Comparison of ENCODE assay signal across 1 cellular context in the genomic region with DNA sequence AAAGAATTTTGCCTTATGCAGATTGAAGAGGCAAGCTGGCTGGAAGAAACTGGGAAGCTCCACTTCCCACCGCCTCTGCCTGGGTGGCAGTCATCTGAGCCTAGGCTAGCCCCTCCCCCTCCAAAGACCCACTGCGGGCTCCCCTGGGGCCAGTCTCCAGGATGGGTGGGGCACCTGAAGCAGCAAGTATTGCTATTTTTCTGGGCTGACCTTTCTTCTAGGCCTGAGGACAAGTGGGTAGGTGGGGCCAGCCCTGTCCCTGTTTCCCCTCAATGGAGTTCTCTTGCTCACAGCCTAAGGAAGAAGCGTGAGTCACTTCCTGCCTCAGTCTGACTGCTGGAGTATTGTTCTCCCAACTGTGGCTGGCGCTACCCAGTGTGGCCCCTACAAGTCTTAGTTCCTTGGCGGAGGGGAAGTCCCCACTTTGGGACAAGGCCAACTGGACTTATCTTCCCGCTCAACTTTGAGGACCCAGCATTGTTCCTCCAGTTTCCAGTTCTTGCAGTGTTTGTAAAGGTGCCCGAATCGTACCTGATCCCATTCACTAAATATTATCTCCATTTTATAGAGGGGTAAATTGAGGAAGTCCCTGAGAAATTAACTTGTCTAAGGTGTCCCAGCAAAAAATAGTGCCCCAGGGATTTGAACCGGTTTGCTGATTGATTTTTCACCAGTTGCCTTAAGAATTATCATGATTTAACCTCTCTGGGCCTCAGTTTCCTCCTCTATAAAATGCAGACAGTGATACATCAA.
A peak's percentile ranks its signal among the peaks of the same experiment; 100 is the strongest.
TF ChIP-seq lines count a peak whose summit lies in the region.

No MANE protein-coding gene starts in this region.

TF ChIP-seq in HEK293, 187 proteins besides CTCF, POLR2A, EP300 and RAD21 (continued from another document and continues in another):
- TF ChIP-seq KLF7 (tag by site-specific recombination; IDR thresholded peaks at IDR 0.05; ENCODE audit: borderline replicate concordance) (peak; percentile 49; the same call in 1 of the 2 replicates), EGR2 (tag by site-specific recombination; IDR thresholded peaks at IDR 0.05; ENCODE audit: low read depth) (0 out of 2 replicates have a peak, but pooled peaks have one; percentile 53), ZNF426 (tag by site-specific recombination; IDR thresholded peaks at IDR 0.05) (no peak), ZSCAN30 (tag by site-specific recombination; IDR thresholded peaks at IDR 0.05) (no peak), ZNF202 (tag by site-specific recombination; IDR thresholded peaks at IDR 0.05; ENCODE audit: borderline replicate concordance) (no peak), MEIS1 (CRISPR knock-in tag; IDR thresholded peaks at IDR 0.05; ENCODE audit: borderline replicate concordance) (no peak), SETDB1 (IDR thresholded peaks at IDR 0.05; ENCODE audit: insufficient read length, low read length) (no peak), ZIC2 (tag by site-specific recombination; IDR thresholded peaks at IDR 0.05) (peak; percentile 35), ZNF2 (tag by site-specific recombination; IDR thresholded peaks at IDR 0.05) (no peak), TRIM28 (IDR thresholded peaks at IDR 0.05; ENCODE audit: borderline replicate concordance, low read length) (peak; percentile 91), ZNF629 (tag by site-specific recombination; IDR thresholded peaks at IDR 0.05) (peak; percentile 50), HOXA7 (CRISPR knock-in tag; IDR thresholded peaks at IDR 0.05; ENCODE audit: borderline replicate concordance) (no peak), ZNF112 (tag by site-specific recombination; IDR thresholded peaks at IDR 0.05) (no peak), ZNF335 (tag by site-specific recombination; conservative IDR thresholded peaks at IDR 0.05) (peak; percentile 76), ZNF223 (tag by site-specific recombination; IDR thresholded peaks at IDR 0.05) (no peak), ZNF701 (tag by site-specific recombination; IDR thresholded peaks at IDR 0.05) (no peak), ZNF660 (tag by site-specific recombination; IDR thresholded peaks at IDR 0.05) (no peak), FEZF1 (tag by site-specific recombination; IDR thresholded peaks at IDR 0.05) (peak; percentile 31; the same call in 1 of the 2 replicates), ZNF10 (tag by site-specific recombination; IDR thresholded peaks at IDR 0.05) (no peak), IKZF3 (tag by site-specific recombination; IDR thresholded peaks at IDR 0.05) (peak; percentile 62; the same call in 1 of the 2 replicates), KLF8 (tag by site-specific recombination; IDR thresholded peaks at IDR 0.05) (peak; percentile 56), ZNF677 (tag by site-specific recombination; IDR thresholded peaks at IDR 0.05) (no peak), ZBTB17 (tag by site-specific recombination; IDR thresholded peaks at IDR 0.05) (peak; percentile 54; the same call in 1 of the 2 replicates), ZNF366 (tag by site-specific recombination; conservative IDR thresholded peaks at IDR 0.05) (peak; percentile 33; the same call in 1 of the 2 replicates), ZNF146 (tag by site-specific recombination; IDR thresholded peaks at IDR 0.05) (no peak), ZNF560 (tag by site-specific recombination; IDR thresholded peaks at IDR 0.05; ENCODE audit: borderline replicate concordance) (no peak), ZBTB7A (tag by site-specific recombination; IDR thresholded peaks at IDR 0.05; ENCODE audit: low read depth) (no peak), ZEB2 (tag by site-specific recombination; IDR thresholded peaks at IDR 0.05) (peak; percentile 69), ZBTB8A (tag by site-specific recombination; IDR thresholded peaks at IDR 0.05) (peak; percentile 39; the same call in 1 of the 2 replicates), ZNF501 (tag by site-specific recombination; IDR thresholded peaks at IDR 0.05) (no peak), ZNF184 (tag by site-specific recombination; IDR thresholded peaks at IDR 0.05) (no peak), KLF1 (tag by site-specific recombination; IDR thresholded peaks at IDR 0.05) (peak; percentile 94), ZNF768 (tag by site-specific recombination; IDR thresholded peaks at IDR 0.05) (no peak), ZXDB (tag by site-specific recombination; IDR thresholded peaks at IDR 0.05) (peak; percentile 48), GLIS2 (tag by site-specific recombination; IDR thresholded peaks at IDR 0.05) (peak; percentile 85)
- TF ChIP-seq, protein P1, sequence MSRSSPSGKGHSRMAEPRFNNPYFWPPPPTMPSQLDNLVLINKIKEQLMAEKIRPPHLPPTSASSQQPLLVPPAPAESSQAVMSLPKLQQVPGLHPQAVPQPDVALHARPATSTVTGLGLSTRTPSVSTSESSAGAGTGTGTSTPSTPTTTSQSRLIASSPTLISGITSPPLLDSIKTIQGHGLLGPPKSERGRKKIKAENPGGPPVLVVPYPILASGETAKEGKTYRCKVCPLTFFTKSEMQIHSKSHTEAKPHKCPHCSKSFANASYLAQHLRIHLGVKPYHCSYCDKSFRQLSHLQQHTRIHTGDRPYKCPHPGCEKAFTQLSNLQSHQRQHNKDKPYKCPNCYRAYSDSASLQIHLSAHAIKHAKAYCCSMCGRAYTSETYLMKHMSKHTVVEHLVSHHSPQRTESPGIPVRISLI (tag by site-specific recombination; IDR thresholded peaks at IDR 0.05) = no peak
- TF ChIP-seq, protein P2, sequence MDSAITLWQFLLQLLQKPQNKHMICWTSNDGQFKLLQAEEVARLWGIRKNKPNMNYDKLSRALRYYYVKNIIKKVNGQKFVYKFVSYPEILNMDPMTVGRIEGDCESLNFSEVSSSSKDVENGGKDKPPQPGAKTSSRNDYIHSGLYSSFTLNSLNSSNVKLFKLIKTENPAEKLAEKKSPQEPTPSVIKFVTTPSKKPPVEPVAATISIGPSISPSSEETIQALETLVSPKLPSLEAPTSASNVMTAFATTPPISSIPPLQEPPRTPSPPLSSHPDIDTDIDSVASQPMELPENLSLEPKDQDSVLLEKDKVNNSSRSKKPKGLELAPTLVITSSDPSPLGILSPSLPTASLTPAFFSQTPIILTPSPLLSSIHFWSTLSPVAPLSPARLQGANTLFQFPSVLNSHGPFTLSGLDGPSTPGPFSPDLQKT (IDR thresholded peaks at IDR 0.05; ENCODE audit: borderline replicate concordance, low read depth, low read length) = no peak
- TF ChIP-seq, protein P3, sequence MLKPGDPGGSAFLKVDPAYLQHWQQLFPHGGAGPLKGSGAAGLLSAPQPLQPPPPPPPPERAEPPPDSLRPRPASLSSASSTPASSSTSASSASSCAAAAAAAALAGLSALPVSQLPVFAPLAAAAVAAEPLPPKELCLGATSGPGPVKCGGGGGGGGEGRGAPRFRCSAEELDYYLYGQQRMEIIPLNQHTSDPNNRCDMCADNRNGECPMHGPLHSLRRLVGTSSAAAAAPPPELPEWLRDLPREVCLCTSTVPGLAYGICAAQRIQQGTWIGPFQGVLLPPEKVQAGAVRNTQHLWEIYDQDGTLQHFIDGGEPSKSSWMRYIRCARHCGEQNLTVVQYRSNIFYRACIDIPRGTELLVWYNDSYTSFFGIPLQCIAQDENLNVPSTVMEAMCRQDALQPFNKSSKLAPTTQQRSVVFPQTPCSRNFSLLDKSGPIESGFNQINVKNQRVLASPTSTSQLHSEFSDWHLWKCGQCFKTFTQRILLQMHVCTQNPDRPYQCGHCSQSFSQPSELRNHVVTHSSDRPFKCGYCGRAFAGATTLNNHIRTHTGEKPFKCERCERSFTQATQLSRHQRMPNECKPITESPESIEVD (tag by site-specific recombination; IDR thresholded peaks at IDR 0.05) = 0 out of 2 replicates have a peak, but pooled peaks have one; percentile 25
- TF ChIP-seq, protein P4, sequence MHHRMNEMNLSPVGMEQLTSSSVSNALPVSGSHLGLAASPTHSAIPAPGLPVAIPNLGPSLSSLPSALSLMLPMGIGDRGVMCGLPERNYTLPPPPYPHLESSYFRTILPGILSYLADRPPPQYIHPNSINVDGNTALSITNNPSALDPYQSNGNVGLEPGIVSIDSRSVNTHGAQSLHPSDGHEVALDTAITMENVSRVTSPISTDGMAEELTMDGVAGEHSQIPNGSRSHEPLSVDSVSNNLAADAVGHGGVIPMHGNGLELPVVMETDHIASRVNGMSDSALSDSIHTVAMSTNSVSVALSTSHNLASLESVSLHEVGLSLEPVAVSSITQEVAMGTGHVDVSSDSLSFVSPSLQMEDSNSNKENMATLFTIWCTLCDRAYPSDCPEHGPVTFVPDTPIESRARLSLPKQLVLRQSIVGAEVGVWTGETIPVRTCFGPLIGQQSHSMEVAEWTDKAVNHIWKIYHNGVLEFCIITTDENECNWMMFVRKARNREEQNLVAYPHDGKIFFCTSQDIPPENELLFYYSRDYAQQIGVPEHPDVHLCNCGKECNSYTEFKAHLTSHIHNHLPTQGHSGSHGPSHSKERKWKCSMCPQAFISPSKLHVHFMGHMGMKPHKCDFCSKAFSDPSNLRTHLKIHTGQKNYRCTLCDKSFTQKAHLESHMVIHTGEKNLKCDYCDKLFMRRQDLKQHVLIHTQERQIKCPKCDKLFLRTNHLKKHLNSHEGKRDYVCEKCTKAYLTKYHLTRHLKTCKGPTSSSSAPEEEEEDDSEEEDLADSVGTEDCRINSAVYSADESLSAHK (tag by site-specific recombination; IDR thresholded peaks at IDR 0.05) = no peak
- TF ChIP-seq, protein P5, sequence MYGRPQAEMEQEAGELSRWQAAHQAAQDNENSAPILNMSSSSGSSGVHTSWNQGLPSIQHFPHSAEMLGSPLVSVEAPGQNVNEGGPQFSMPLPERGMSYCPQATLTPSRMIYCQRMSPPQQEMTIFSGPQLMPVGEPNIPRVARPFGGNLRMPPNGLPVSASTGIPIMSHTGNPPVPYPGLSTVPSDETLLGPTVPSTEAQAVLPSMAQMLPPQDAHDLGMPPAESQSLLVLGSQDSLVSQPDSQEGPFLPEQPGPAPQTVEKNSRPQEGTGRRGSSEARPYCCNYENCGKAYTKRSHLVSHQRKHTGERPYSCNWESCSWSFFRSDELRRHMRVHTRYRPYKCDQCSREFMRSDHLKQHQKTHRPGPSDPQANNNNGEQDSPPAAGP (tag by site-specific recombination; IDR thresholded peaks at IDR 0.05) = peak; percentile 76; the same call in 1 of the 2 replicates
- TF ChIP-seq, protein P6, sequence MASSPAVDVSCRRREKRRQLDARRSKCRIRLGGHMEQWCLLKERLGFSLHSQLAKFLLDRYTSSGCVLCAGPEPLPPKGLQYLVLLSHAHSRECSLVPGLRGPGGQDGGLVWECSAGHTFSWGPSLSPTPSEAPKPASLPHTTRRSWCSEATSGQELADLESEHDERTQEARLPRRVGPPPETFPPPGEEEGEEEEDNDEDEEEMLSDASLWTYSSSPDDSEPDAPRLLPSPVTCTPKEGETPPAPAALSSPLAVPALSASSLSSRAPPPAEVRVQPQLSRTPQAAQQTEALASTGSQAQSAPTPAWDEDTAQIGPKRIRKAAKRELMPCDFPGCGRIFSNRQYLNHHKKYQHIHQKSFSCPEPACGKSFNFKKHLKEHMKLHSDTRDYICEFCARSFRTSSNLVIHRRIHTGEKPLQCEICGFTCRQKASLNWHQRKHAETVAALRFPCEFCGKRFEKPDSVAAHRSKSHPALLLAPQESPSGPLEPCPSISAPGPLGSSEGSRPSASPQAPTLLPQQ (tag by site-specific recombination; IDR thresholded peaks at IDR 0.05) = peak; percentile 92
- TF ChIP-seq, protein P7, sequence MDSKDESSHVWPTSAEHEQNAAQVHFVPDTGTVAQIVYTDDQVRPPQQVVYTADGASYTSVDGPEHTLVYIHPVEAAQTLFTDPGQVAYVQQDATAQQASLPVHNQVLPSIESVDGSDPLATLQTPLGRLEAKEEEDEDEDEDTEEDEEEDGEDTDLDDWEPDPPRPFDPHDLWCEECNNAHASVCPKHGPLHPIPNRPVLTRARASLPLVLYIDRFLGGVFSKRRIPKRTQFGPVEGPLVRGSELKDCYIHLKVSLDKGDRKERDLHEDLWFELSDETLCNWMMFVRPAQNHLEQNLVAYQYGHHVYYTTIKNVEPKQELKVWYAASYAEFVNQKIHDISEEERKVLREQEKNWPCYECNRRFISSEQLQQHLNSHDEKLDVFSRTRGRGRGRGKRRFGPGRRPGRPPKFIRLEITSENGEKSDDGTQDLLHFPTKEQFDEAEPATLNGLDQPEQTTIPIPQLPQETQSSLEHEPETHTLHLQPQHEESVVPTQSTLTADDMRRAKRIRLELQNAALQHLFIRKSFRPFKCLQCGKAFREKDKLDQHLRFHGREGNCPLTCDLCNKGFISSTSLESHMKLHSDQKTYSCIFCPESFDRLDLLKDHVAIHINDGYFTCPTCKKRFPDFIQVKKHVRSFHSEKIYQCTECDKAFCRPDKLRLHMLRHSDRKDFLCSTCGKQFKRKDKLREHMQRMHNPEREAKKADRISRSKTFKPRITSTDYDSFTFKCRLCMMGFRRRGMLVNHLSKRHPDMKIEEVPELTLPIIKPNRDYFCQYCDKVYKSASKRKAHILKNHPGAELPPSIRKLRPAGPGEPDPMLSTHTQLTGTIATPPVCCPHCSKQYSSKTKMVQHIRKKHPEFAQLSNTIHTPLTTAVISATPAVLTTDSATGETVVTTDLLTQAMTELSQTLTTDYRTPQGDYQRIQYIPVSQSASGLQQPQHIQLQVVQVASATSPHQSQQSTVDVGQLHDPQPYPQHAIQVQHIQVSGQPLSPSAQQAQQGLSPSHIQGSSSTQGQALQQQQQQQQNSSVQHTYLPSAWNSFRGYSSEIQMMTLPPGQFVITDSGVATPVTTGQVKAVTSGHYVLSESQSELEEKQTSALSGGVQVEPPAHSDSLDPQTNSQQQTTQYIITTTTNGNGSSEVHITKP (tag by site-specific recombination; IDR thresholded peaks at IDR 0.05) = peak; percentile 65; the same call in 1 of the 2 replicates
- TF ChIP-seq, protein P8, sequence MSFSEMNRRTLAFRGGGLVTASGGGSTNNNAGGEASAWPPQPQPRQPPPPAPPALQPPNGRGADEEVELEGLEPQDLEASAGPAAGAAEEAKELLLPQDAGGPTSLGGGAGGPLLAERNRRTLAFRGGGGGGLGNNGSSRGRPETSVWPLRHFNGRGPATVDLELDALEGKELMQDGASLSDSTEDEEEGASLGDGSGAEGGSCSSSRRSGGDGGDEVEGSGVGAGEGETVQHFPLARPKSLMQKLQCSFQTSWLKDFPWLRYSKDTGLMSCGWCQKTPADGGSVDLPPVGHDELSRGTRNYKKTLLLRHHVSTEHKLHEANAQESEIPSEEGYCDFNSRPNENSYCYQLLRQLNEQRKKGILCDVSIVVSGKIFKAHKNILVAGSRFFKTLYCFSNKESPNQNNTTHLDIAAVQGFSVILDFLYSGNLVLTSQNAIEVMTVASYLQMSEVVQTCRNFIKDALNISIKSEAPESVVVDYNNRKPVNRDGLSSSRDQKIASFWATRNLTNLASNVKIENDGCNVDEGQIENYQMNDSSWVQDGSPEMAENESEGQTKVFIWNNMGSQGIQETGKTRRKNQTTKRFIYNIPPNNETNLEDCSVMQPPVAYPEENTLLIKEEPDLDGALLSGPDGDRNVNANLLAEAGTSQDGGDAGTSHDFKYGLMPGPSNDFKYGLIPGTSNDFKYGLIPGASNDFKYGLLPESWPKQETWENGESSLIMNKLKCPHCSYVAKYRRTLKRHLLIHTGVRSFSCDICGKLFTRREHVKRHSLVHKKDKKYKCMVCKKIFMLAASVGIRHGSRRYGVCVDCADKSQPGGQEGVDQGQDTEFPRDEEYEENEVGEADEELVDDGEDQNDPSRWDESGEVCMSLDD (tag by site-specific recombination; IDR thresholded peaks at IDR 0.05) = no peak
- TF ChIP-seq, protein P9, sequence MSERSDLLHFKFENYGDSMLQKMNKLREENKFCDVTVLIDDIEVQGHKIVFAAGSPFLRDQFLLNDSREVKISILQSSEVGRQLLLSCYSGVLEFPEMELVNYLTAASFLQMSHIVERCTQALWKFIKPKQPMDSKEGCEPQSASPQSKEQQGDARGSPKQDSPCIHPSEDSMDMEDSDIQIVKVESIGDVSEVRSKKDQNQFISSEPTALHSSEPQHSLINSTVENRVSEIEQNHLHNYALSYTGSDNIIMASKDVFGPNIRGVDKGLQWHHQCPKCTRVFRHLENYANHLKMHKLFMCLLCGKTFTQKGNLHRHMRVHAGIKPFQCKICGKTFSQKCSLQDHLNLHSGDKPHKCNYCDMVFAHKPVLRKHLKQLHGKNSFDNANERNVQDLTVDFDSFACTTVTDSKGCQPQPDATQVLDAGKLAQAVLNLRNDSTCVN (tag by site-specific recombination; optimal IDR thresholded peaks at IDR 0.05) = no peak
